ENCODE assay signal across 8 cellular contexts in genomic region chr21:39445339-39446269, GRCh38. TPM values are rescaled to one million over a fixed set of nuclear protein-coding genes. Genes with fewer than 3 reads are reported as not detected.
DNase-seq lines count a peak whose midpoint lies in the region; ATAC-seq and TF ChIP-seq lines count a peak whose summit lies in the region.

Gene LCA5L, minus strand, starts transcription at chr21:39445778. Its CDS starts 17,285 bp downstream, at chr21:39428493.

- H3K36me3 ChIP-seq in HUES64 (ENCODE audit: insufficient read depth, low read length) (no peaks in the 10 kb centered on the region), OCI-LY1 (ENCODE audit: insufficient read depth, low read length) (no peaks in the 10 kb centered on the region), mucosa of rectum (ENCODE audit: control insufficient read depth in 2 of 2, insufficient read depth in 2 of 2, low read length in 2 of 2) (no peaks in the 10 kb centered on the region)

- TF ChIP-seq CTCF in OCI-LY1 (IDR thresholded peaks at IDR 0.05; ENCODE audit: low read length), result peak; percentile 17; the same call in 1 of the 2 replicates

- H3K9ac ChIP-seq in HUES64 (ENCODE audit: low read depth, low read length) (peak within 1 kb of the TSS; percentile 71), OCI-LY1 (ENCODE audit: low read length) (peak within 1 kb of the TSS; percentile 73), mucosa of rectum (ENCODE audit: low read depth in 1 of 2, low read length in 2 of 2) (peak within 1 kb of the TSS; percentile 94 to 96)

- H3K27ac ChIP-seq in HUES64 (ENCODE audit: low read depth, low read length) (peak within 1 kb of the TSS; percentile 66), OCI-LY1 (ENCODE audit: low read depth, low read length, poor library complexity, severe bottlenecking) (no peak within 1 kb of the TSS), epithelial cell of prostate (peak within 1 kb of the TSS; percentile 66), mucosa of rectum (ENCODE audit: low read depth in 2 of 2, low read length in 2 of 2) (peak within 1 kb of the TSS; percentile 91 to 94)

- H3K4me1 ChIP-seq in HUES64 (ENCODE audit: insufficient read depth, low read length) (peaks cover 23% of the 10 kb centered on the region), OCI-LY1 (ENCODE audit: insufficient read depth, low read length, severe bottlenecking) (peaks cover 16% of the 10 kb centered on the region), mucosa of rectum (ENCODE audit: control insufficient read depth in 2 of 2, insufficient read depth in 2 of 2, low read length in 2 of 2) (peaks cover 5 to 14% of the 10 kb centered on the region in 2 donors)

- no peaks in the 10 kb centered on the region for H3F3A ChIP-seq in OCI-LY1 (ENCODE audit: insufficient read depth, low read length)

- no peaks in the 10 kb centered on the region for H4K20me1 ChIP-seq in OCI-LY1 (ENCODE audit: insufficient read depth, low read length)

- H3K4me2 ChIP-seq in OCI-LY1 (ENCODE audit: low read length), result peak within 1 kb of the TSS; percentile 86

- H3K9me3 ChIP-seq in HUES64 (ENCODE audit: insufficient read depth, low read depth, low read length), result no peaks in the 10 kb centered on the region
- no peaks in the 10 kb centered on the region for H3K9me3 ChIP-seq in OCI-LY1 (ENCODE audit: low read length)
- H3K9me3 ChIP-seq in mucosa of rectum (ENCODE audit: control insufficient read depth in 2 of 2, low read length in 2 of 2), result no peaks in the 10 kb centered on the region

- peak within 1 kb of the TSS; percentile 84; the same call in 1 of the 2 replicates for H2AFZ ChIP-seq in OCI-LY1 (ENCODE audit: low read length)

- under 1% methylated on average over 81 of the region's 82 CpGs for WGBS in HUES64

- H3K79me2 ChIP-seq in OCI-LY1 (ENCODE audit: insufficient read depth, low read length), result no peaks in the 10 kb centered on the region

- DNase-seq in DMS114 treated with DMSO at 0.1 percent for 48 hours (lab: John Stamatoyannopoulos, UW; ENCODE audit: unreplicated experiment), result peak; percentile 70
- DNase-seq in activated T-cell treated with anti-CD3 and anti-CD28 coated beads for 24 hours (ENCODE audit: low read depth), result peak; percentile 85
- DNase-seq in epithelial cell of prostate (ENCODE audit: low read depth, low spot score), result peak; percentile 27
- peak; percentile 77 to 84 for DNase-seq in stimulated activated CD8-positive, alpha-beta memory T cell treated with anti-CD3 and anti-CD28 coated beads, Interleukin-4, amount 100 ng/mL, for 4 hours (ENCODE audit: low read depth in 2 of 2, low spot score in 1 of 2)

- peak; percentile 90 for ATAC-seq in GM21515 (IDR thresholded peaks at IDR 0.05; ENCODE audit: unreplicated experiment)

- no peaks in the 10 kb centered on the region for H3K9me2 ChIP-seq in OCI-LY1 (ENCODE audit: low read depth, low read length)

- H3K27me3 ChIP-seq in HUES64 (ENCODE audit: insufficient read depth, low read length) (no peaks in the 10 kb centered on the region; the same call in none of the 2 replicates), OCI-LY1 (ENCODE audit: insufficient read depth, low read length) (0 out of 2 replicates have a peak, but pooled peaks cover 6% of the 10 kb centered on the region), mucosa of rectum (ENCODE audit: control insufficient read depth in 2 of 2, insufficient read depth in 2 of 2, low read length in 2 of 2) (no peaks in the 10 kb centered on the region)

- peak within 1 kb of the TSS; percentile 90 for H3K4me3 ChIP-seq in HUES64 (ENCODE audit: low read length)
- peak within 1 kb of the TSS; percentile 75 for H3K4me3 ChIP-seq in OCI-LY1 (ENCODE audit: low read depth, low read length, poor library complexity, severe bottlenecking)
- H3K4me3 ChIP-seq in mucosa of rectum (ENCODE audit: low read length in 2 of 2), result peak within 1 kb of the TSS; percentile 84 to 92

RNA-seq across cellular contexts. Expression of gene LCA5L, which starts in this region (rescaled TPM):
- 0.65 TPM for polyA plus RNA-seq in HUES64 (2013, experiment 1 of 2)
- 0.89 TPM for polyA plus RNA-seq in HUES64 (2013, experiment 2 of 2)

Comparison
In these comparisons a context has a peak if more than half of its experiments do, and no peak if none do; other contexts are left out.
1. DNase-seq: peak in every context shown above with its lines; median percentile 85 in activated T-cell treated with anti-CD3 and anti-CD28 coated beads for 24 hours; 80 in stimulated activated CD8-positive, alpha-beta memory T cell treated with anti-CD3 and anti-CD28 coated beads, Interleukin-4, amount 100 ng/mL, for 4 hours; 70 in DMS114 treated with DMSO at 0.1 percent for 48 hours; 27 in epithelial cell of prostate.